ENCODE assay signal across 34 cellular contexts in genomic region chr9:135746565-135746964, GRCh38. TPM values are rescaled to one million over a fixed set of nuclear protein-coding genes. Genes with fewer than 3 reads are reported as not detected.
"Had no signal": no experiment of that assay in that cellular context is flagged by ENCODE, and none has a peak within 500 bp of the region (broad histone marks: within the 10 kb centered on the region; RNA-seq: fewer than 3 reads in every experiment).

No MANE protein-coding gene starts in this region.

- DNase-seq: activated CD4-positive, alpha-beta memory T cell treated with anti-CD3 and anti-CD28 coated beads for 36 hours; activated CD4-positive, alpha-beta T cell treated with anti-CD3 and anti-CD28 coated beads for 36 hours; activated CD4-positive, alpha-beta T cell treated with anti-CD3 and anti-CD28 coated beads, Interleukin-2, amount 10 ng/mL, durations not matched to agents 24 days and 14 days; activated CD4-positive, CD25-positive, alpha-beta regulatory T cell; activated CD4-positive, CD25-positive, alpha-beta regulatory T cell treated with anti-CD3 and anti-CD28 coated beads, Interleukin-2, amount 50 U/mL, for 72 hours; activated CD8-positive, alpha-beta memory T cell treated with anti-CD3 and anti-CD28 coated beads, Interleukin-2, amount 10 ng/mL, durations not matched to agents 7 days and 5 days; activated CD8-positive, alpha-beta memory T cell treated with anti-CD3 and anti-CD28 coated beads, Interleukin-2, amount 50 U/mL, for 4 hours; activated CD8-positive, alpha-beta T cell treated with anti-CD3 and anti-CD28 coated beads, Interleukin-2, amount 10 ng/mL, durations not matched to agents 7 days and 5 days; activated effector memory CD4-positive, alpha-beta T cell treated with Interleukin-2 at 50 U/mL for 16 hours; activated gamma-delta T cell treated with Interleukin-2 at 50 U/mL for 16 hours; activated naive CD4-positive, alpha-beta T cell treated with anti-CD3 and anti-CD28 coated beads, Interleukin-2, amount 50 U/mL, for 16 hours; activated naive CD4-positive, alpha-beta T cell treated with Interleukin-2 at 50 U/mL for 16 hours; activated T-cell treated with anti-CD3 and anti-CD28 coated beads, Interleukin-2, amount 50 U/mL, for 24 hours; activated T-cell treated with anti-CD3 and anti-CD28 coated beads, Interleukin-2, amount 50 U/mL, for 72 hours; amniotic stem cell; anterior cingulate cortex; brain microvascular endothelial cell; effector CD4-positive, alpha-beta T cell; effector memory CD8-positive, alpha-beta T cell; erythroblast; foreskin keratinocyte; gastrocnemius medialis; heart right ventricle; T-helper 2 cell had no signal

- ATAC-seq: activated CD4-positive, alpha-beta T cell treated with anti-CD3 and anti-CD28 coated beads for 36 hours; activated CD8-positive, alpha-beta memory T cell treated with anti-CD3 and anti-CD28 coated beads, Interleukin-2, amount 10 ng/mL, durations not matched to agents 7 days and 5 days; activated CD8-positive, alpha-beta T cell treated with anti-CD3 and anti-CD28 coated beads, Interleukin-2, amount 10 ng/mL, durations not matched to agents 7 days and 5 days; activated T-cell treated with anti-CD3 and anti-CD28 coated beads, Interleukin-2, amount 50 U/mL, for 72 hours; effector memory CD8-positive, alpha-beta T cell; foreskin keratinocyte; gastrocnemius medialis; heart right ventricle had no signal

- H3K9me3 ChIP-seq: esophagus muscularis mucosa, gastrocnemius medialis, heart right ventricle had no signal

- H3K27me3 ChIP-seq: brain microvascular endothelial cell, foreskin keratinocyte, gastrocnemius medialis had no signal

- H3K4me3 ChIP-seq: coronary artery, esophagus muscularis mucosa, gastrocnemius medialis, heart right ventricle had no signal

- H3K4me1 ChIP-seq: foreskin keratinocyte had no signal

- H3K36me3 ChIP-seq: brain microvascular endothelial cell, esophagus muscularis mucosa, gastrocnemius medialis, heart right ventricle had no signal

- H3K27ac ChIP-seq: brain microvascular endothelial cell, coronary artery, esophagus muscularis mucosa, foreskin keratinocyte, heart right ventricle had no signal

- FAIRE-seq: astrocyte, bronchial epithelial cell had no signal

RNA-seq across cellular contexts. Expression of gene KCNT1, which starts 44.6 kb away (rescaled TPM):
- total RNA-seq: activated CD4-positive, alpha-beta memory T cell treated with anti-CD3 and anti-CD28 coated beads for 36 hours; activated CD4-positive, alpha-beta T cell treated with anti-CD3 and anti-CD28 coated beads for 36 hours; activated CD4-positive, alpha-beta T cell treated with anti-CD3 and anti-CD28 coated beads, Interleukin-2, amount 10 ng/mL, durations not matched to agents 24 days and 14 days; activated CD8-positive, alpha-beta memory T cell treated with anti-CD3 and anti-CD28 coated beads for 36 hours; activated CD8-positive, alpha-beta memory T cell treated with anti-CD3 and anti-CD28 coated beads, Interleukin-2, amount 10 ng/mL, durations not matched to agents 7 days and 5 days; activated CD8-positive, alpha-beta T cell treated with anti-CD3 and anti-CD28 coated beads, Interleukin-2, amount 10 ng/mL, durations not matched to agents 7 days and 5 days; activated T-cell treated with anti-CD3 and anti-CD28 coated beads, Interleukin-2, amount 50 U/mL, for 72 hours; astrocyte; bronchial epithelial cell; foreskin keratinocyte; glomerular endothelial cell; T-helper 1 cell treated with Interleukin-12 subunit alpha and Interleukin-12 subunit beta and Interleukin-4 antibody, amounts not matched to agents 30 ng/mL and 1 ng/mL, for 36 hours had no signal
- polyA plus RNA-seq: foreskin keratinocyte had no signal

RNA-seq across cellular contexts. Expression of gene SOHLH1, which starts 47.3 kb away (rescaled TPM):
- total RNA-seq: activated CD4-positive, alpha-beta memory T cell treated with anti-CD3 and anti-CD28 coated beads for 36 hours; activated CD4-positive, alpha-beta T cell treated with anti-CD3 and anti-CD28 coated beads for 36 hours; activated CD4-positive, alpha-beta T cell treated with anti-CD3 and anti-CD28 coated beads, Interleukin-2, amount 10 ng/mL, durations not matched to agents 24 days and 14 days; activated CD8-positive, alpha-beta memory T cell treated with anti-CD3 and anti-CD28 coated beads for 36 hours; activated CD8-positive, alpha-beta memory T cell treated with anti-CD3 and anti-CD28 coated beads, Interleukin-2, amount 10 ng/mL, durations not matched to agents 7 days and 5 days; activated CD8-positive, alpha-beta T cell treated with anti-CD3 and anti-CD28 coated beads, Interleukin-2, amount 10 ng/mL, durations not matched to agents 7 days and 5 days; activated T-cell treated with anti-CD3 and anti-CD28 coated beads, Interleukin-2, amount 50 U/mL, for 72 hours; astrocyte; bronchial epithelial cell; cardiac septum; cerebellum; esophagus muscularis mucosa; foreskin keratinocyte; gastrocnemius medialis; glomerular endothelial cell; heart right ventricle; T-helper 1 cell treated with Interleukin-12 subunit alpha and Interleukin-12 subunit beta and Interleukin-4 antibody, amounts not matched to agents 30 ng/mL and 1 ng/mL, for 36 hours had no signal
- polyA plus RNA-seq: adipose tissue, foreskin keratinocyte, heart right ventricle had no signal
